9 cellular contexts compared by ENCODE assay signal in genomic region chr4:152784490-152785195, GRCh38.
DNase-seq lines count a peak whose midpoint lies in the region; ATAC-seq and TF ChIP-seq lines count a peak whose summit lies in the region.
"Had no signal": no experiment of that assay in that cellular context is flagged by ENCODE, and none has a peak within 500 bp of the region (broad histone marks: within the 10 kb centered on the region; RNA-seq: fewer than 3 reads in every experiment).

No MANE protein-coding gene starts in this region.

- peaks cover 60% of the 10 kb centered on the region for H3K79me2 ChIP-seq in OCI-LY3 (ENCODE audit: low read length)

- no peaks in the 10 kb centered on the region for H3K9me3 ChIP-seq in OCI-LY3 (ENCODE audit: insufficient read depth, low read length)

- no peak overlapping the region for H2AFZ ChIP-seq in OCI-LY3 (ENCODE audit: low read depth, low read length)

- DNase-seq in ACHN (peak; percentile 48), GM04504 (ENCODE audit: low read depth) (peak; percentile 68), fibroblast of the conjunctiva (ENCODE audit: low read depth) (peak; percentile 82), GM19240 (ENCODE audit: insufficient read length, low spot score) (no peak), activated gamma-delta T cell (lab: John Stamatoyannopoulos, UW) (no peak), SKM-1 treated with dmso at 0.1 percent for 144 hours (lab: John Stamatoyannopoulos, UW; ENCODE audit: unreplicated experiment) (no peak)

- H3K9ac ChIP-seq in OCI-LY3 (ENCODE audit: low read length), result no peak overlapping the region

- TF ChIP-seq CTCF in OCI-LY3 (IDR thresholded peaks at IDR 0.05; ENCODE audit: low read depth, low read length), result 0 out of 2 replicates have a peak, but pooled peaks have one; percentile 7

- no peak overlapping the region for H3K4me3 ChIP-seq in OCI-LY3 (ENCODE audit: low read length)

- ATAC-seq in GM19397 (IDR thresholded peaks at IDR 0.05; ENCODE audit: unreplicated experiment), result no peak
- ATAC-seq: activated CD4-positive, CD25-positive, alpha-beta regulatory T cell treated with anti-CD3 and anti-CD28 coated beads, Interleukin-2, amount 50 U/mL, for 24 hours had no signal

- H3K27ac ChIP-seq in OCI-LY3 (ENCODE audit: low read length), result no peak overlapping the region

- in situ Hi-C loops in ACHN (cut with HindIII; ENCODE audit: low pct_ligation_motif_present, low pct_unique_long_range_greater_than_20kb, low sequenced_read_pairs), result no loop called here

- no peak overlapping the region for H3K4me2 ChIP-seq in OCI-LY3 (ENCODE audit: low read length)

- peaks cover 4% of the 10 kb centered on the region for H3K36me3 ChIP-seq in OCI-LY3 (replicated peaks; ENCODE audit: low read depth, low read length)

- H3K27me3 ChIP-seq in OCI-LY3 (ENCODE audit: low read depth, low read length), result no peaks in the 10 kb centered on the region

- peaks cover 16% of the 10 kb centered on the region for H4K20me1 ChIP-seq in OCI-LY3 (ENCODE audit: insufficient read depth, low read length)

- H3K4me1 ChIP-seq in OCI-LY3 (ENCODE audit: low read length), result peaks cover 29% of the 10 kb centered on the region

Comparison
In these comparisons a context has a peak if more than half of its experiments do, and no peak if none do; other contexts are left out.
1. DNase-seq: peak in ACHN (single experiment), GM04504 (single experiment) and fibroblast of the conjunctiva (single experiment); none in GM19240 (single experiment), activated gamma-delta T cell (single experiment) and SKM-1 treated with dmso at 0.1 percent for 144 hours (single experiment).